In the genomic region with DNA sequence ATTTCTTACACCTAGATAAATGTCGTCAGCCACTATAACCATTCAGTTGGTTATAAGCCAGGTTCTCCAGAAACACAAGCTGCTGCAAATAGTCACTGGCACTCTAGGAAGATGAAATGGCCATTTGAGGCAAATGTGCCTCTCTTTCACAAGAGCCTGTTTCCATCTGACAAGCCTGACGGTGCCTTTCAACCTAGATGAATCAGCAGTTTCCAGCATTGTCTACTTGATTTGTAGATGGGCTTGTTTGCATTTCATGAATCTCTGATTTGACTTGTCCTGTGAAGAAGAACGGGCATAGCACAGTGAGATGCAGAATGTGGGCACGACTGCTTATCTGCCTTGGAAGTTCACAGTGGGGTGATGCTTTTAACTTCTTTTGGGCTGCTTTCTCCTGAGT, we compare ENCODE assay signal across 23 cellular contexts.
DNase-seq lines count a peak whose midpoint lies in the region; ATAC-seq and TF ChIP-seq lines count a peak whose summit lies in the region.
"Had no signal": no experiment of that assay in that cellular context is flagged by ENCODE, and none has a peak within 500 bp of the region (broad histone marks: within the 10 kb centered on the region; RNA-seq: fewer than 3 reads in every experiment).

No MANE protein-coding gene starts in this region.

- H3K9me3 Mint-ChIP-seq in endodermal cell = no peaks in the 10 kb centered on the region
- H3K9me3 Mint-ChIP-seq: activated naive CD8-positive, alpha-beta T cell treated with anti-CD3 and anti-CD28 coated beads for 36 hours; HFFc6 had no signal

- ATAC-seq in PC-3 (no peak), HG03571 (IDR thresholded peaks at IDR 0.05; ENCODE audit: unreplicated experiment) (no peak)
- ATAC-seq: left cardiac atrium had no signal

- peak; percentile 21 to 32 for DNase-seq in NCI-H526 (lab: John Stamatoyannopoulos, UW)
- no peak for DNase-seq in NCI-H526 treated with DMSO at 0.1 percent for 48 hours (lab: John Stamatoyannopoulos, UW)
- DNase-seq in PC-3 = peak; percentile 4
- no peak for DNase-seq in endodermal cell
- DNase-seq in skeletal muscle cell (ENCODE audit: low read depth) = peak; percentile 8
- no peak for DNase-seq in coronary artery (ENCODE audit: low spot score)
- DNase-seq in GM23248 = no peak
- DNase-seq: ACHN; activated CD4-positive, alpha-beta T cell treated with anti-CD3 and anti-CD28 coated beads for 4 hours; activated naive CD8-positive, alpha-beta T cell treated with anti-CD3 and anti-CD28 coated beads for 36 hours; activated T-cell treated with anti-CD3 and anti-CD28 coated beads for 4 hours; CD4-positive, alpha-beta memory T cell; cerebellar nuclear complex; HFFc6; KG1; left cardiac atrium; naive B cell; NCI-H187 treated with DMSO at 0.1 percent for 48 hours; retina; stimulated activated CD4-positive, alpha-beta T cell treated with anti-CD3 and anti-CD28 coated beads, Interleukin-4, amount 100 ng/mL, for 24 hours; T-helper 2 cell; tibial artery had no signal

- peaks cover 18% of the 10 kb centered on the region for H3K4me1 Mint-ChIP-seq in endodermal cell
- H3K4me1 Mint-ChIP-seq: activated naive CD8-positive, alpha-beta T cell treated with anti-CD3 and anti-CD28 coated beads for 36 hours; CD4-positive, alpha-beta memory T cell; naive B cell had no signal

- H3K36me3 Mint-ChIP-seq in endodermal cell (ENCODE audit: low read depth) = no peaks in the 10 kb centered on the region
- H3K36me3 Mint-ChIP-seq: activated naive CD8-positive, alpha-beta T cell treated with anti-CD3 and anti-CD28 coated beads for 36 hours; CD4-positive, alpha-beta memory T cell; naive B cell had no signal

- intact Hi-C loops in PC-3 (cut with micrococcal nuclease) = no loop called here

- POLR2A ChIA-PET in PC-3 (lab: Charles Lee; ENCODE audit: unreplicated experiment) = no interaction called here

- H3K4me3 ChIP-seq in PC-3 (ENCODE audit: low read length) (no peak overlapping the region), endodermal cell (ENCODE audit: low read length) (no peak overlapping the region), skeletal muscle cell (ENCODE audit: low read depth, low read length) (no peak overlapping the region), coronary artery (no peak overlapping the region), GM23248 (no peak overlapping the region)
- H3K4me3 ChIP-seq: tibial artery had no signal

- CTCF ChIA-PET in PC-3 (lab: Charles Lee) = interaction anchor here (0.6 kb wide), 1 partner anchor 370 kb away, joined by 5 read pairs; no protein-coding TSS in a partner anchor

- no peaks in the 10 kb centered on the region for H3K36me3 ChIP-seq in PC-3 (ENCODE audit: low read depth, low read length)
- H3K36me3 ChIP-seq in endodermal cell (ENCODE audit: control insufficient read depth, insufficient read depth, low read length) = no peaks in the 10 kb centered on the region
- no peaks in the 10 kb centered on the region for H3K36me3 ChIP-seq in GM23248 (ENCODE audit: low read depth)
- H3K36me3 ChIP-seq: tibial artery had no signal

- no peaks in the 10 kb centered on the region for H3K79me2 ChIP-seq in PC-3 (ENCODE audit: low read length)
- H3K79me2 ChIP-seq in GM23248 (ENCODE audit: insufficient read depth) = no peaks in the 10 kb centered on the region

- no peaks in the 10 kb centered on the region for H3K9me3 ChIP-seq in PC-3 (ENCODE audit: low read length)
- no peaks in the 10 kb centered on the region for H3K9me3 ChIP-seq in endodermal cell (ENCODE audit: control insufficient read depth, low read length)
- H3K9me3 ChIP-seq in GM23248 (ENCODE audit: low read depth) = no peaks in the 10 kb centered on the region
- H3K9me3 ChIP-seq: tibial artery had no signal

- no peaks in the 10 kb centered on the region for H3K27me3 Mint-ChIP-seq in endodermal cell (ENCODE audit: insufficient read depth)

- H3F3A ChIP-seq in PC-3 (ENCODE audit: low read length, unreplicated experiment) = no peaks in the 10 kb centered on the region
- H3F3A ChIP-seq in GM23248 (ENCODE audit: insufficient read depth) = no peaks in the 10 kb centered on the region

- no peaks in the 10 kb centered on the region for H3K27me3 ChIP-seq in PC-3 (ENCODE audit: low read length)
- no peaks in the 10 kb centered on the region for H3K27me3 ChIP-seq in endodermal cell (ENCODE audit: control insufficient read depth, insufficient read depth, low read length, poor library complexity, severe bottlenecking)
- 0 out of 2 replicates have a peak, but pooled peaks cover 3% of the 10 kb centered on the region for H3K27me3 ChIP-seq in GM23248 (replicated peaks; ENCODE audit: insufficient read depth)
- H3K27me3 ChIP-seq: tibial artery had no signal

- H3K4me2 ChIP-seq in PC-3 (ENCODE audit: low read length) (no peak overlapping the region), GM23248 (ENCODE audit: unreplicated experiment) (no peak overlapping the region)

- no TSS peak for BruUV-seq in PC-3 (replicated peaks; lab: Mats Ljungman, UMichigan)

- H3K27ac ChIP-seq in PC-3 (ENCODE audit: low read length) = no peak overlapping the region
- H3K27ac ChIP-seq in endodermal cell (ENCODE audit: low read depth, low read length) = peak overlapping the region; percentile 39
- no peak overlapping the region for H3K27ac ChIP-seq in coronary artery
- H3K27ac ChIP-seq in GM23248 = no peak overlapping the region
- H3K27ac ChIP-seq: tibial artery had no signal

- H3K9ac ChIP-seq in PC-3 (ENCODE audit: low read length) = no peak overlapping the region
- no peak overlapping the region for H3K9ac ChIP-seq in endodermal cell (ENCODE audit: extremely low read depth, low read length, poor library complexity, severe bottlenecking)
- H3K9ac ChIP-seq in GM23248 = no peak overlapping the region

- WGBS in endodermal cell (ENCODE audit: insufficient coverage in 1 of 2, insufficient read length in 1 of 2), 2 experiments = 73 to 83% methylated on average over 2 to 4 of the region's 4 CpGs
- WGBS in GM23248 (ENCODE audit: low coverage in 1 of 2, low lambda C conversion rate in 2 of 2, missing lambda C conversion rate in 2 of 2), 2 experiments = 61 to 64% methylated on average over 4 of the region's 4 CpGs

- H4K20me1 ChIP-seq in PC-3 (ENCODE audit: low read length) = no peaks in the 10 kb centered on the region
- H4K20me1 ChIP-seq in GM23248 (ENCODE audit: insufficient read depth) = no peaks in the 10 kb centered on the region

- no peaks in the 10 kb centered on the region for H3K9me2 ChIP-seq in PC-3 (replicated peaks; ENCODE audit: low read length)
- H3K9me2 ChIP-seq in GM23248 (ENCODE audit: insufficient read depth) = no peaks in the 10 kb centered on the region

- H3K4me3 Mint-ChIP-seq in endodermal cell = no peak overlapping the region
- H3K4me3 Mint-ChIP-seq: activated naive CD8-positive, alpha-beta T cell treated with anti-CD3 and anti-CD28 coated beads for 36 hours; CD4-positive, alpha-beta memory T cell; HFFc6; naive B cell had no signal

- H3K4me1 ChIP-seq in PC-3 (ENCODE audit: insufficient read depth, low read length) = peaks cover 9% of the 10 kb centered on the region
- H3K4me1 ChIP-seq in endodermal cell (ENCODE audit: control insufficient read depth, insufficient read depth, low read length) = no peaks in the 10 kb centered on the region
- H3K4me1 ChIP-seq in GM23248 (ENCODE audit: insufficient read depth) = no peaks in the 10 kb centered on the region
- H3K4me1 ChIP-seq: tibial artery had no signal

- no peak for TF ChIP-seq CTCF in PC-3 (conservative IDR thresholded peaks at IDR 0.05; ENCODE audit: low read depth, low read length)
- no peak for TF ChIP-seq CTCF in endodermal cell (conservative IDR thresholded peaks at IDR 0.05)
- no peak for TF ChIP-seq CTCF in coronary artery (IDR thresholded peaks at IDR 0.05)

- in situ Hi-C loops in GM23248 (cut with MboI) = no loop called here

- no peak overlapping the region for H2AFZ ChIP-seq in PC-3 (ENCODE audit: low read length)
- H2AFZ ChIP-seq in GM23248 = no peak overlapping the region

- H3K27ac Mint-ChIP-seq in endodermal cell = no peak overlapping the region
- H3K27ac Mint-ChIP-seq: activated naive CD8-positive, alpha-beta T cell treated with anti-CD3 and anti-CD28 coated beads for 36 hours; CD4-positive, alpha-beta memory T cell; HFFc6; naive B cell had no signal

Comparison
In these comparisons a context has a peak if more than half of its experiments do, and no peak if none do; other contexts are left out.
1. DNase-seq: peak in NCI-H526 (2 of 2), PC-3 (single experiment) and skeletal muscle cell (single experiment); none in NCI-H526 treated with DMSO at 0.1 percent for 48 hours (single experiment), endodermal cell (single experiment), coronary artery (single experiment) and GM23248 (single experiment).